Comparison of ENCODE assay signal across 5 cellular contexts in the genomic region with DNA sequence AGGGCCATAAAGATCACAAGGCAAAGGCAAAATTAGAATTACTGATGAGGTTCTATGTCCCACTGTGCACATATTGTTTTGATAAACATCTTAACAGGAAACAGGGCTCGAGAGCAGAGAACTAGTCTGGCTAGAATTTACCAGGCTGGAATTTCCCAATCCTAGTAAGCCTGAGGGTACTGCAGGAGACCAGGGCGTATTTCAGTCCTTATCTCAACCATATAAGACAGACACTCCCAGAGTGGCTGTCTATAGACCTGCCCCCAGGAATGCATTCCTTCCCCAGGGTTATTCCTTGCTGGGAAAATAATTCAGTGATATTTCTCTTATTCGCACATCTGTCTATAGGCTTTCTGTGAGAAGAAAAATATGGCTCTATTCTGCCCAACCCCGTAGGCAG. TPM values are rescaled to one million over a fixed set of nuclear protein-coding genes. Genes with fewer than 3 reads are reported as not detected.
A peak's percentile ranks its signal among the peaks of the same experiment; 100 is the strongest.
DNase-seq lines count a peak whose midpoint lies in the region; TF ChIP-seq lines count a peak whose summit lies in the region.
"Not testable (repeated sequence)": the region's sequence is repeated elsewhere in the genome, so short reads cannot be mapped to it uniquely, and the experiment has no call there.

No MANE protein-coding gene starts in this region.

- not testable (repeated sequence) for H4K12ac ChIP-seq in trophoblast cell (ENCODE audit: low read depth, low read length)

- H2BK120ac ChIP-seq in trophoblast cell (ENCODE audit: insufficient read depth, low read length, poor library complexity): not testable (repeated sequence)

- not testable (repeated sequence) for H3K27me3 ChIP-seq in trophoblast cell (ENCODE audit: insufficient read depth, low read length)

- H3K36me3 ChIP-seq in SK-N-MC (ENCODE audit: insufficient read depth, low read length); trophoblast cell (ENCODE audit: control insufficient read depth in 1 of 2, insufficient read depth in 2 of 2, low read length in 2 of 2): not testable (repeated sequence)

- not testable (repeated sequence) for H3K14ac ChIP-seq in trophoblast cell (ENCODE audit: low read length)

- WGBS in trophoblast cell (ENCODE audit: extremely low coverage, insufficient coverage, insufficient read length): no CpG with 5 or more reads among the region's 4 CpGs

- TF ChIP-seq CTCF in epithelial cell of esophagus (IDR thresholded peaks at IDR 0.05; ENCODE audit: insufficient read depth, low read depth, low read length, missing control alignments): not testable (repeated sequence)

- H2BK12ac ChIP-seq in trophoblast cell (ENCODE audit: low read length): not testable (repeated sequence)

- not testable (repeated sequence) for H3K23ac ChIP-seq in trophoblast cell (ENCODE audit: low read length)

- H3K18ac ChIP-seq in trophoblast cell (ENCODE audit: low read length): not testable (repeated sequence)

- not testable (repeated sequence) for H2AFZ ChIP-seq in trophoblast cell (ENCODE audit: insufficient read depth, low read length, poor library complexity)

- H4K91ac ChIP-seq in trophoblast cell (ENCODE audit: low read depth, low read length): not testable (repeated sequence)

- 0 out of 2 replicates have a peak overlapping the region, but pooled peaks have one; percentile 50 for H3K27ac ChIP-seq in SK-N-MC
- not testable (repeated sequence) for H3K27ac ChIP-seq in trophoblast cell (ENCODE audit: low read depth, low read length)

- H3K4ac ChIP-seq in trophoblast cell (ENCODE audit: low read depth, low read length): not testable (repeated sequence)

- DNase-seq in ELF-1 (ENCODE audit: low read depth, low spot score) (peak; percentile 12), NCI-H82 (lab: John Stamatoyannopoulos, UW) (peak; percentile 13), SK-N-MC (ENCODE audit: low read depth, low spot score) (peak; percentile 48), epithelial cell of esophagus (ENCODE audit: low read depth) (peak; percentile 25), trophoblast cell (peak; percentile 54 to 79)

- not testable (repeated sequence) for H3K9me3 ChIP-seq in SK-N-MC (ENCODE audit: low read depth, low read length); trophoblast cell (ENCODE audit: insufficient read depth, low read depth, low read length)

- not testable (repeated sequence) for H3K9ac ChIP-seq in SK-N-MC (ENCODE audit: insufficient read length); trophoblast cell (ENCODE audit: low read length)

- H2AK5ac ChIP-seq in trophoblast cell (ENCODE audit: low read length): not testable (repeated sequence)

- H4K8ac ChIP-seq in trophoblast cell (ENCODE audit: low read depth, low read length): not testable (repeated sequence)

- not testable (repeated sequence) for H3K79me2 ChIP-seq in trophoblast cell (ENCODE audit: control insufficient read depth, insufficient read depth, low read length, poor library complexity)

- H3K79me1 ChIP-seq in trophoblast cell (ENCODE audit: low read length): not testable (repeated sequence)

- not testable (repeated sequence) for H3K4me3 ChIP-seq in SK-N-MC; epithelial cell of esophagus (ENCODE audit: low read length); trophoblast cell (ENCODE audit: low read depth, low read length)

- not testable (repeated sequence) for H2BK5ac ChIP-seq in trophoblast cell (ENCODE audit: low read depth, low read length, poor library complexity)

- H3K4me1 ChIP-seq in trophoblast cell (ENCODE audit: control insufficient read depth in 1 of 2, insufficient read depth in 2 of 2, low read length in 2 of 2): not testable (repeated sequence)

- not testable (repeated sequence) for H3K4me2 ChIP-seq in trophoblast cell (ENCODE audit: low read length)

RNA-seq across cellular contexts. Expression of a gene that starts 25.8 kb away (rescaled TPM):
- 463 and 476 TPM in 2 replicates for polyA plus RNA-seq in trophoblast cell (2013)

Comparison
In these comparisons a context has a peak if more than half of its experiments do, and no peak if none do; other contexts are left out.
1. DNase-seq: peak in every context shown above with its lines; median percentile 66 in trophoblast cell; 48 in SK-N-MC; 25 in epithelial cell of esophagus; 13 in NCI-H82; 12 in ELF-1.